In genomic region chr11:69557266-69557665, GRCh38 we compare ENCODE assay signal across 22 cellular contexts.
"Had no signal": no experiment of that assay in that cellular context is flagged by ENCODE, and none has a peak within 500 bp of the region (broad histone marks: within the 10 kb centered on the region; RNA-seq: fewer than 3 reads in every experiment).

No MANE protein-coding gene starts in this region.

- FAIRE-seq: RCC 7860 had no signal

- H3K4me1 ChIP-seq: SJSA1 had no signal

- H3K27me3 ChIP-seq: MG63, SJSA1 had no signal

- DNase-seq: Karpas-422, KG1, MG63, NCI-H1092, NCI-H1105 treated with DMSO at 0.1 percent for 48 hours, NCI-H1417 treated with DMSO at 0.1 percent for 48 hours, NCI-H146, NCI-H1694 treated with DMSO at 0.1 percent for 48 hours, NCI-H1930, NCI-H2081, NCI-H2107, NCI-H2227 treated with DMSO at 0.1 percent for 48 hours, NCI-H510A, NCI-H524 treated with DMSO at 0.1 percent for 48 hours, NCI-H69, NCI-H774, Right ventricle myocardium superior, RPMI8226, SIG-M5 had no signal

- H3K27ac ChIP-seq: SJSA1, SK-N-MC had no signal

- H3K4me3 ChIP-seq: MG63, SJSA1, SK-N-MC had no signal

- H3K36me3 ChIP-seq: MG63, SJSA1 had no signal
